In the genomic region with DNA sequence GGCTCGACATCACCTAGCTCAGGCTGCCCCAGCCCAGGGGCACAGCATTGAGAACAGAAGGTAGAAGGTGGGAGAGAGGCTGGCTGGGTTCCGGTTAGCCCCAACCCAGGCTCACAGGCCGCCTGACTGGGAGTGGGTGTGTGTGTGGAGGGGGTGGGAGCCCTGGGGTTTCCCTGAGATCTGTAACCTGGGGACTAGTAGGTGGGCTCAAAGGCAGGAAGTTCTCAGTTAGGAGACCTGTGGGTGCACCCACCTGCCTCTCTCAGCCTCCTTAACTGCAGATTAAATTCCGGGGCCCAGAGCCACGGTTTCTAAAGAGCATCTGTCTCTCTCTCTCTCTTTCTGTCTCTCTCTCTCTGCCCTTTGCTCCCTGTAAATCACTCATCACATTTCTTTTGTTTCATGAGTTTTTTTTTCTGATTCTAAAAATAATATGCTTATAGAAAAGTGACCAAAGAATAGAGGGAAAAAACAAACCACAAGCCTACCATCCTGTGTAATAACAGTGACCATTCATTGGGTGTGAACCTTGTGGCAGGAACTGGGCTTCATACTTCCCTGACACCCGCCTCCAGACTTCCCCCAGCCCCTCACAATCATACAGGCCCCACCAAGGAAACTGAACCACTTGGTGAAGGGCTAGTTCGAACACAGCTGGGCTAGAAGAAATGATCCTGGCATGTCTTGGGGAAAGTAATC, we compare ENCODE assay signal across 8 cellular contexts.
DNase-seq lines count a peak whose midpoint lies in the region; ATAC-seq and TF ChIP-seq lines count a peak whose summit lies in the region.

No MANE protein-coding gene starts in this region.

- no peaks in the 10 kb centered on the region for H3K9me3 Mint-ChIP-seq in T-helper 2 cell treated with Interferon-gamma antibody and Interleukin-4, amounts not matched to agents 5 μg/mL and 100 μg/mL, for 36 hours
- H3K9me3 Mint-ChIP-seq in natural killer cell, result no peaks in the 10 kb centered on the region
- peaks cover 11% of the 10 kb centered on the region for H3K9me3 Mint-ChIP-seq in nephron progenitor cell

- peaks cover 14% of the 10 kb centered on the region for H3K4me1 Mint-ChIP-seq in T-helper 2 cell treated with Interferon-gamma antibody and Interleukin-4, amounts not matched to agents 5 μg/mL and 100 μg/mL, for 36 hours (ENCODE audit: low read depth)
- peaks cover 24 to 27% of the 10 kb centered on the region in 2 donors for H3K4me1 Mint-ChIP-seq in natural killer cell
- peaks cover 53% of the 10 kb centered on the region for H3K4me1 Mint-ChIP-seq in nephron progenitor cell

- TF ChIP-seq CTCF in natural killer cell (IDR thresholded peaks at IDR 0.05) (no peak), nephron progenitor cell (IDR thresholded peaks at IDR 0.05) (no peak)

- ATAC-seq in GM18868 (IDR thresholded peaks at IDR 0.05; ENCODE audit: unreplicated experiment) (peak; percentile 82), HG02678 (IDR thresholded peaks at IDR 0.05; ENCODE audit: unreplicated experiment) (peak; percentile 85), natural killer cell (peak; percentile 52 to 72 (median 65))

- peak overlapping the region; percentile 52 for H3K27ac Mint-ChIP-seq in T-helper 2 cell treated with Interferon-gamma antibody and Interleukin-4, amounts not matched to agents 5 μg/mL and 100 μg/mL, for 36 hours
- H3K27ac Mint-ChIP-seq in natural killer cell (peak overlapping the region; percentile 69 to 72), nephron progenitor cell (no peak overlapping the region)

- peak overlapping the region; percentile 31 for H3K4me3 Mint-ChIP-seq in T-helper 2 cell treated with Interferon-gamma antibody and Interleukin-4, amounts not matched to agents 5 μg/mL and 100 μg/mL, for 36 hours
- peak overlapping the region; percentile 60 for H3K4me3 Mint-ChIP-seq in natural killer cell
- no peak overlapping the region for H3K4me3 Mint-ChIP-seq in nephron progenitor cell

- peak; percentile 56 for DNase-seq in T-helper 2 cell treated with Interferon-gamma antibody and Interleukin-4, amounts not matched to agents 5 μg/mL and 100 μg/mL, for 36 hours (ENCODE audit: low spot score)
- no peak for DNase-seq in natural killer cell
- no peak for DNase-seq in globus pallidus (ENCODE audit: low spot score)
- no peak for DNase-seq in SHP77 (lab: John Stamatoyannopoulos, UW)
- no peak for DNase-seq in nephron progenitor cell
- no peak for DNase-seq in GM03348 (ENCODE audit: low spot score)

- no peaks in the 10 kb centered on the region for H3K27me3 Mint-ChIP-seq in T-helper 2 cell treated with Interferon-gamma antibody and Interleukin-4, amounts not matched to agents 5 μg/mL and 100 μg/mL, for 36 hours (ENCODE audit: low read depth)
- peaks cover 0 to 5% of the 10 kb centered on the region in 2 donors for H3K27me3 Mint-ChIP-seq in natural killer cell (ENCODE audit: low read depth in 2 of 2)
- peaks cover 3% of the 10 kb centered on the region for H3K27me3 Mint-ChIP-seq in nephron progenitor cell (ENCODE audit: low read depth, poor library complexity)

- no peaks in the 10 kb centered on the region for H3K36me3 Mint-ChIP-seq in T-helper 2 cell treated with Interferon-gamma antibody and Interleukin-4, amounts not matched to agents 5 μg/mL and 100 μg/mL, for 36 hours (ENCODE audit: low read depth)
- H3K36me3 Mint-ChIP-seq in natural killer cell, result no peaks in the 10 kb centered on the region
- no peaks in the 10 kb centered on the region for H3K36me3 Mint-ChIP-seq in nephron progenitor cell (ENCODE audit: low read depth)

- intact Hi-C loops in natural killer cell (cut with micrococcal nuclease), result no loop called here
